32 cellular contexts compared by ENCODE assay signal in the genomic region with DNA sequence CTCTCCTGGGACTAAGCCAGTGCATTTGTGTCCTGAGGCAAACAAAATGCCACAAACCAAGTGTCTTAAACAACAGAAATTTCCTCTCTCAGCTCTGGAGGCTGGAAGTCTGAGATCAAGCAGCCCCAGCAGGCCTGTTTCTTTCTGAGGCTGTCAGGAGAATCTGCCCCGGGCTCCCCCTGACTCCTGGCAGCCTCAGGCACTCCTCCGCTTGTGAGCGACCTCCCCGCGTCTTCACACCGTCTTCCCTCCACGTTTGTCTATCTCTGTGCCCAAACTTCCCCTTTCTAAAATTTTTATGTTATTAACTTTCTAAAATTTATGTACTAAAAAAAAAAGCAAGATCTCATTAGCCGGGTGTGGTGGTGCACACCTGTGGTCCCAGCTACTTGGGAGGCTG. TPM values are rescaled to one million over a fixed set of nuclear protein-coding genes. Genes with fewer than 3 reads are reported as not detected.
"Had no signal": no experiment of that assay in that cellular context is flagged by ENCODE, and none has a peak within 500 bp of the region (broad histone marks: within the 10 kb centered on the region; RNA-seq: fewer than 3 reads in every experiment).

No MANE protein-coding gene starts in this region.

- H3K9me3 Mint-ChIP-seq: natural killer cell had no signal

- H3K27ac ChIP-seq: heart right ventricle, hepatocyte, lower lobe of right lung, pancreas, right atrium auricular region, right lobe of liver, stomach, testis, thyroid gland, uterus had no signal

- H3K36me3 Mint-ChIP-seq: mesothelial cell of epicardium, naive B cell, natural killer cell had no signal

- H3K4me2 ChIP-seq: hepatocyte, smooth muscle cell had no signal

- H2AFZ ChIP-seq: hepatocyte had no signal

- H3K27ac Mint-ChIP-seq: mesothelial cell of epicardium; natural killer cell; stimulated activated naive B cell treated with anti-CD40 and anti-IgM and Interleukin-4, amounts not matched to agents 10 μg/mL and 1 μg/mL and 100 μg/mL, for 72 hours had no signal

- H3K36me3 ChIP-seq: heart right ventricle, lower lobe of right lung, pancreas, right atrium auricular region, right lobe of liver, stomach, thyroid gland, uterus had no signal

- H3K27me3 ChIP-seq: hepatocyte, pancreas, right atrium auricular region, right lobe of liver, testis, thyroid gland, uterus had no signal

- DNase-seq: heart right ventricle; islet precursor cell; kidney glomerular epithelial cell; left cardiac atrium; lower lobe of right lung; mammary epithelial cell; mesenchymal stem cell; naive B cell; natural killer cell; nephron progenitor cell; nucleus accumbens; pancreas; right lobe of liver; stimulated activated CD4-positive, alpha-beta T cell treated with anti-CD3 and anti-CD28 coated beads, Interleukin-12 subunit alpha, Interleukin-12 subunit beta, amount 100 ng/mL, for 4 hours; stimulated activated CD4-positive, alpha-beta T cell treated with anti-CD3 and anti-CD28 coated beads, Interleukin-15, amount 100 ng/mL, for 24 hours; stimulated activated CD4-positive, alpha-beta T cell treated with anti-CD3 and anti-CD28 coated beads, Interleukin-2, amount 100 ng/mL, for 24 hours; stimulated activated CD4-positive, alpha-beta T cell treated with anti-CD3 and anti-CD28 coated beads, Interleukin-4, amount 100 ng/mL, for 1 hour; stimulated activated naive B cell treated with anti-CD40 and anti-IgM and Interleukin-4, amounts not matched to agents 10 μg/mL and 1 μg/mL and 100 μg/mL, for 72 hours; stimulated activated naive CD8-positive, alpha-beta T cell treated with anti-CD3 and anti-CD28 coated beads, Interleukin-15, Interleukin-2, amounts not matched to agents 100 U/mL and 50 U/mL, for 24 hours; stomach; testis; thyroid gland; trophoblast cell; uterus had no signal

- H3K9me3 ChIP-seq: lower lobe of right lung, pancreas, right atrium auricular region, right lobe of liver, testis, thyroid gland had no signal

- H3K4me1 ChIP-seq: heart right ventricle, lower lobe of right lung, pancreas, right atrium auricular region, right lobe of liver, stomach, testis, thyroid gland, uterus had no signal

- H3K4me3 Mint-ChIP-seq: mesothelial cell of epicardium; naive B cell; natural killer cell; nephron progenitor cell; stimulated activated naive B cell treated with anti-CD40 and anti-IgM and Interleukin-4, amounts not matched to agents 10 μg/mL and 1 μg/mL and 100 μg/mL, for 72 hours had no signal

- ATAC-seq: heart right ventricle; left cardiac atrium; left lobe of liver; lower lobe of right lung; natural killer cell; pancreas; right lobe of liver; stimulated activated naive B cell treated with anti-CD40 and anti-IgM and Interleukin-4, amounts not matched to agents 10 μg/mL and 1 μg/mL and 100 μg/mL, for 72 hours; stimulated activated naive CD8-positive, alpha-beta T cell treated with anti-CD3 and anti-CD28 coated beads, Interleukin-15, Interleukin-2, amounts not matched to agents 100 U/mL and 50 U/mL, for 24 hours had no signal

- H3K4me3 ChIP-seq: heart right ventricle, hepatocyte, lower lobe of right lung, pancreas, right atrium auricular region, right lobe of liver, smooth muscle cell, stomach, testis, thyroid gland, uterus had no signal

- H3K79me2 ChIP-seq: hepatocyte had no signal

- H3K4me1 Mint-ChIP-seq: mesothelial cell of epicardium; natural killer cell; stimulated activated naive B cell treated with anti-CD40 and anti-IgM and Interleukin-4, amounts not matched to agents 10 μg/mL and 1 μg/mL and 100 μg/mL, for 72 hours had no signal

RNA-seq across cellular contexts. Expression of a gene that starts 59.7 kb away (rescaled TPM):
- total RNA-seq: left lobe of liver, mammary epithelial cell, mononuclear cell, natural killer cell, osteoblast, pulmonary artery endothelial cell had no signal
- polyA plus RNA-seq: mammary epithelial cell, smooth muscle cell had no signal
